ENCODE assay signal across 14 cellular contexts in genomic region chr18:26696318-26696717, GRCh38.
A peak's percentile ranks its signal among the peaks of the same experiment; 100 is the strongest.
DNase-seq lines count a peak whose midpoint lies in the region; ATAC-seq and TF ChIP-seq lines count a peak whose summit lies in the region.
"Had no signal": no experiment of that assay in that cellular context is flagged by ENCODE, and none has a peak within 500 bp of the region (broad histone marks: within the 10 kb centered on the region; RNA-seq: fewer than 3 reads in every experiment).

No MANE protein-coding gene starts in this region.

- H3K79me2 ChIP-seq in ACC112 (ENCODE audit: control insufficient read depth, insufficient read depth, low read length, unreplicated experiment) = no peaks in the 10 kb centered on the region
- no peaks in the 10 kb centered on the region for H3K79me2 ChIP-seq in DND-41 (ENCODE audit: insufficient read depth, low read length)
- peaks cover 70% of the 10 kb centered on the region for H3K79me2 ChIP-seq in Loucy (ENCODE audit: insufficient read depth, low read length)
- no peaks in the 10 kb centered on the region for H3K79me2 ChIP-seq in hepatocyte

- H3K36me3 ChIP-seq in ACC112 (ENCODE audit: insufficient read depth, low read length) (no peaks in the 10 kb centered on the region), DND-41 (ENCODE audit: insufficient read depth, low read length) (no peaks in the 10 kb centered on the region), Loucy (ENCODE audit: insufficient read depth, low read length) (peaks cover 10% of the 10 kb centered on the region), hepatocyte (replicated peaks; ENCODE audit: insufficient read depth, low read depth) (no peaks in the 10 kb centered on the region)
- H3K36me3 ChIP-seq: BE2C had no signal

- DNase-seq in DND-41 = no peak
- no peak for DNase-seq in hepatocyte (ENCODE audit: low spot score)
- DNase-seq in activated naive CD4-positive, alpha-beta T cell treated with anti-CD3 and anti-CD28 coated beads, Interleukin-2, amount 50 U/mL, for 16 hours = no peak
- DNase-seq in SW 1271 (lab: John Stamatoyannopoulos, UW) = no peak
- DNase-seq in SIG-M5 treated with dmso at 0.1 percent for 504 hours (lab: John Stamatoyannopoulos, UW; ENCODE audit: unreplicated experiment) = no peak
- DNase-seq: BE2C; Caco-2; CD8-positive, alpha-beta memory T cell; H7 had no signal

- H3K27me3 ChIP-seq in ACC112 (ENCODE audit: insufficient read depth, low read length) (peaks cover 17% of the 10 kb centered on the region), DND-41 (ENCODE audit: insufficient read depth, low read length, poor library complexity) (no peaks in the 10 kb centered on the region), Loucy (ENCODE audit: insufficient read depth, low read length, poor library complexity, severe bottlenecking) (no peaks in the 10 kb centered on the region), hepatocyte (no peaks in the 10 kb centered on the region)
- H3K27me3 ChIP-seq: BE2C had no signal

- H3K9me3 ChIP-seq in DND-41 (ENCODE audit: insufficient read depth, low read length, severe bottlenecking) (peaks cover 4% of the 10 kb centered on the region), Loucy (ENCODE audit: insufficient read depth, low read depth, low read length) (peaks cover 20% of the 10 kb centered on the region), hepatocyte (ENCODE audit: low read depth) (no peaks in the 10 kb centered on the region)
- H3K9me3 ChIP-seq: BE2C, Caco-2 had no signal

- WGBS in hepatocyte (ENCODE audit: low lambda C conversion rate, missing lambda C conversion rate) = 43% methylated on average over 6 of the region's 6 CpGs

- H3K9ac ChIP-seq in DND-41 (ENCODE audit: low read depth, low read length) = peak overlapping the region; percentile 3
- H3K9ac ChIP-seq in Loucy (ENCODE audit: low read depth, low read length, poor library complexity, severe bottlenecking) = peak overlapping the region; percentile 53

- H3K27ac ChIP-seq in ACC112 (ENCODE audit: low read depth, low read length) (no peak overlapping the region), DND-41 (ENCODE audit: low read length) (peak overlapping the region; percentile 57), hepatocyte (peak overlapping the region; percentile 65)

- ATAC-seq in DND-41 (ENCODE audit: insufficient read depth, low read depth) (no peak), GM18868 (IDR thresholded peaks at IDR 0.05; ENCODE audit: unreplicated experiment) (no peak)
- ATAC-seq: GM23338, HepG2 had no signal

- H3K4me1 ChIP-seq in ACC112 (ENCODE audit: control insufficient read depth, insufficient read depth, low read length, unreplicated experiment) (no peaks in the 10 kb centered on the region), DND-41 (ENCODE audit: insufficient read depth, low read length) (peaks cover 46% of the 10 kb centered on the region), Loucy (ENCODE audit: insufficient read depth, low read length, poor library complexity, severe bottlenecking) (peaks cover 52% of the 10 kb centered on the region), hepatocyte (ENCODE audit: insufficient read depth) (no peaks in the 10 kb centered on the region)
- H3K4me1 ChIP-seq: BE2C, Caco-2 had no signal

- H3F3A ChIP-seq in Loucy (ENCODE audit: low read depth) = no peaks in the 10 kb centered on the region

- no peaks in the 10 kb centered on the region for H4K20me1 ChIP-seq in DND-41 (ENCODE audit: insufficient read depth, low read length)
- H4K20me1 ChIP-seq in Loucy (ENCODE audit: insufficient read depth, low read length, poor library complexity, severe bottlenecking) = peaks cover 25% of the 10 kb centered on the region
- H4K20me1 ChIP-seq in hepatocyte (ENCODE audit: insufficient read depth, poor library complexity, severe bottlenecking) = no peaks in the 10 kb centered on the region

- TF ChIP-seq CTCF in DND-41 (IDR thresholded peaks at IDR 0.05; ENCODE audit: borderline replicate concordance, extremely low read depth, low read length, poor library complexity, severe bottlenecking) (no peak), Loucy (conservative IDR thresholded peaks at IDR 0.05; ENCODE audit: low read length) (no peak), hepatocyte (IDR thresholded peaks at IDR 0.05; ENCODE audit: poor library complexity) (no peak)

- no peak overlapping the region for H3K4me3 ChIP-seq in ACC112 (ENCODE audit: low read depth, low read length)
- peak overlapping the region in 1 of 2 experiments; percentile 7; a peak in 2 of 4 replicates for H3K4me3 ChIP-seq in DND-41 (ENCODE audit: low read depth in 1 of 2, low read length in 2 of 2)
- H3K4me3 ChIP-seq in Loucy (ENCODE audit: low read length, poor library complexity, severe bottlenecking) = peak overlapping the region; percentile 89
- H3K4me3 ChIP-seq in hepatocyte = no peak overlapping the region
- H3K4me3 ChIP-seq: GM23338 had no signal

- H3K4me2 ChIP-seq in DND-41 (ENCODE audit: insufficient read depth, low read length) (peak overlapping the region; percentile 40), Loucy (ENCODE audit: low read depth, low read length, poor library complexity, severe bottlenecking) (peak overlapping the region; percentile 83), hepatocyte (peak overlapping the region; percentile 23)
- H3K4me2 ChIP-seq: GM23338 had no signal

- H2AFZ ChIP-seq in ACC112 (ENCODE audit: low read length, unreplicated experiment) (peak overlapping the region; percentile 41), DND-41 (ENCODE audit: low read depth, low read length) (peak overlapping the region; percentile 53), Loucy (ENCODE audit: low read length) (no peak overlapping the region), hepatocyte (no peak overlapping the region)
- H2AFZ ChIP-seq: GM23338 had no signal

- H3K9me2 ChIP-seq in Loucy (replicated peaks; ENCODE audit: low read depth, low read length) (no peaks in the 10 kb centered on the region), hepatocyte (replicated peaks; ENCODE audit: insufficient read depth) (no peaks in the 10 kb centered on the region)

Comparison
In these comparisons a context has a peak if more than half of its experiments do, and no peak if none do; other contexts are left out.
1. H2AFZ ChIP-seq: peak in ACC112 (single experiment) and DND-41 (single experiment); none in Loucy (single experiment) and hepatocyte (single experiment).
2. H3K4me2 ChIP-seq: peak in every context shown above with its lines; median percentile 83 in Loucy; 40 in DND-41; 23 in hepatocyte.